Comparison of ENCODE assay signal across 13 cellular contexts in genomic region chr2:15989559-15989958, GRCh38.
"Had no signal": no experiment of that assay in that cellular context is flagged by ENCODE, and none has a peak within 500 bp of the region (broad histone marks: within the 10 kb centered on the region; RNA-seq: fewer than 3 reads in every experiment).

No MANE protein-coding gene starts in this region.

- H3K27ac ChIP-seq: esophagus muscularis mucosa, tibial artery had no signal

- H3K4me1 Mint-ChIP-seq: activated naive CD8-positive, alpha-beta T cell treated with anti-CD3 and anti-CD28 coated beads for 36 hours had no signal

- H3K4me1 ChIP-seq: tibial artery had no signal

- H3K27ac Mint-ChIP-seq: activated CD4-positive, alpha-beta memory T cell treated with anti-CD3 and anti-CD28 coated beads for 36 hours; activated naive CD8-positive, alpha-beta T cell treated with anti-CD3 and anti-CD28 coated beads for 36 hours; endodermal cell; T-helper 2 cell treated with Interferon-gamma antibody and Interleukin-4, amounts not matched to agents 5 μg/mL and 100 μg/mL, for 36 hours had no signal

- H3K4me3 Mint-ChIP-seq: activated CD4-positive, alpha-beta memory T cell treated with anti-CD3 and anti-CD28 coated beads for 36 hours; activated naive CD8-positive, alpha-beta T cell treated with anti-CD3 and anti-CD28 coated beads for 36 hours; endodermal cell; T-helper 2 cell treated with Interferon-gamma antibody and Interleukin-4, amounts not matched to agents 5 μg/mL and 100 μg/mL, for 36 hours had no signal

- H3K4me3 ChIP-seq: esophagus muscularis mucosa, tibial artery had no signal

- H3K27me3 Mint-ChIP-seq: activated CD4-positive, alpha-beta memory T cell treated with anti-CD3 and anti-CD28 coated beads for 36 hours; activated naive CD8-positive, alpha-beta T cell treated with anti-CD3 and anti-CD28 coated beads for 36 hours had no signal

- DNase-seq: activated CD4-positive, alpha-beta memory T cell treated with anti-CD3 and anti-CD28 coated beads for 36 hours; activated CD4-positive, alpha-beta T cell treated with anti-CD3 and anti-CD28 coated beads for 1 hour; activated gamma-delta T cell treated with Interleukin-2 at 50 U/mL for 16 hours; activated naive CD8-positive, alpha-beta T cell treated with anti-CD3 and anti-CD28 coated beads for 36 hours; activated T-cell treated with anti-CD3 and anti-CD28 coated beads, Interleukin-2, amount 50 U/mL, for 48 hours; endodermal cell; left ventricle myocardium superior; right cardiac atrium; small intestine; SW 1271; tibial artery had no signal

- H3K36me3 Mint-ChIP-seq: activated CD4-positive, alpha-beta memory T cell treated with anti-CD3 and anti-CD28 coated beads for 36 hours; activated naive CD8-positive, alpha-beta T cell treated with anti-CD3 and anti-CD28 coated beads for 36 hours had no signal

- H3K27me3 ChIP-seq: esophagus muscularis mucosa had no signal

- ATAC-seq: left ventricle myocardium superior, right cardiac atrium had no signal

- H3K9me3 Mint-ChIP-seq: activated CD4-positive, alpha-beta memory T cell treated with anti-CD3 and anti-CD28 coated beads for 36 hours; activated naive CD8-positive, alpha-beta T cell treated with anti-CD3 and anti-CD28 coated beads for 36 hours; endodermal cell; T-helper 2 cell treated with Interferon-gamma antibody and Interleukin-4, amounts not matched to agents 5 μg/mL and 100 μg/mL, for 36 hours had no signal

- H3K36me3 ChIP-seq: esophagus muscularis mucosa, tibial artery had no signal

- H3K9me3 ChIP-seq: esophagus muscularis mucosa, tibial artery had no signal
